ENCODE assay signal across 21 cellular contexts in the genomic region with DNA sequence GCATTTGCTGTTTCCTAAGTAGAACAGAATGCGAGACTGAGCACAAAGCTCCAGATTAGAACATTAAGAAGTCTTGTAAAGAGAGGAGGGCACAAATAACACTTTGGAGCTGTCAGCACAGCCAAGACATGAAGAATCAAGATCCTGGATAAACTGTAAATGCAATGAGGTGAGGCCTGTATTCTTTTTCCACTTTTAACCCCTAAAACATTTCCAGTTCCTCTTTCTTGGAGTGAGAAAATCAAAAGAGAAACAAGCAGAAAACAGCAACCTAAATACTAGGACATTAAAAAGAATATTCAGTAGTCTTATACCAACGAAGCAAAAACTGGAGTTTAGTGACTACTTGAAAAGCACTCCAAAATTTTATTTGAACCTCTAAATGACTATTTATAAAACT.
"Had no signal": no experiment of that assay in that cellular context is flagged by ENCODE, and none has a peak within 500 bp of the region (broad histone marks: within the 10 kb centered on the region; RNA-seq: fewer than 3 reads in every experiment).

No MANE protein-coding gene starts in this region.

- DNase-seq: activated CD4-positive, alpha-beta memory T cell treated with anti-CD3 and anti-CD28 coated beads for 36 hours; activated CD4-positive, alpha-beta T cell treated with anti-CD3 and anti-CD28 coated beads for 48 hours; activated naive CD4-positive, alpha-beta T cell treated with Interleukin-2 at 50 U/mL for 16 hours; activated naive CD8-positive, alpha-beta T cell treated with anti-CD3 and anti-CD28 coated beads, Interleukin-2, amount 10 ng/mL, durations not matched to agents 7 days and 5 days; activated T-cell treated with anti-CD3 and anti-CD28 coated beads, Interleukin-2, amount 50 U/mL, for 48 hours; amniotic stem cell; cortex of kidney; endodermal cell; head of caudate nucleus; islet precursor cell; left cardiac atrium; midbrain; natural killer cell; retina; spleen; stimulated activated CD4-positive, alpha-beta T cell treated with anti-CD3 and anti-CD28 coated beads, Interleukin-4, amount 100 ng/mL, for 1 hour; stimulated activated naive CD8-positive, alpha-beta T cell treated with anti-CD3 and anti-CD28 coated beads, Interleukin-15, Interleukin-2, amounts not matched to agents 100 U/mL and 50 U/mL, for 24 hours; upper lobe of right lung had no signal

- H3K27me3 Mint-ChIP-seq: activated CD4-positive, alpha-beta memory T cell treated with anti-CD3 and anti-CD28 coated beads for 36 hours; activated naive CD8-positive, alpha-beta T cell treated with anti-CD3 and anti-CD28 coated beads, Interleukin-2, amount 10 ng/mL, durations not matched to agents 7 days and 5 days; progenitor cell of endocrine pancreas had no signal

- H3K4me3 Mint-ChIP-seq: activated CD4-positive, alpha-beta memory T cell treated with anti-CD3 and anti-CD28 coated beads for 36 hours; activated naive CD8-positive, alpha-beta T cell treated with anti-CD3 and anti-CD28 coated beads, Interleukin-2, amount 10 ng/mL, durations not matched to agents 7 days and 5 days; endodermal cell; natural killer cell; T-helper 2 cell treated with Interferon-gamma antibody and Interleukin-4, amounts not matched to agents 5 μg/mL and 100 μg/mL, for 36 hours had no signal

- H3K36me3 ChIP-seq: upper lobe of right lung had no signal

- H3K36me3 Mint-ChIP-seq: natural killer cell had no signal

- H3K27ac Mint-ChIP-seq: activated CD4-positive, alpha-beta memory T cell treated with anti-CD3 and anti-CD28 coated beads for 36 hours; activated naive CD8-positive, alpha-beta T cell treated with anti-CD3 and anti-CD28 coated beads, Interleukin-2, amount 10 ng/mL, durations not matched to agents 7 days and 5 days; endodermal cell; natural killer cell; progenitor cell of endocrine pancreas; T-helper 2 cell treated with Interferon-gamma antibody and Interleukin-4, amounts not matched to agents 5 μg/mL and 100 μg/mL, for 36 hours had no signal

- H3K4me3 ChIP-seq: gastroesophageal sphincter, spleen, upper lobe of right lung had no signal

- H3K4me1 ChIP-seq: gastroesophageal sphincter, upper lobe of right lung had no signal

- H3K9me3 Mint-ChIP-seq: endodermal cell; natural killer cell; T-helper 2 cell treated with Interferon-gamma antibody and Interleukin-4, amounts not matched to agents 5 μg/mL and 100 μg/mL, for 36 hours had no signal

- H3K9me3 ChIP-seq: gastroesophageal sphincter, upper lobe of right lung had no signal

- ATAC-seq: gastroesophageal sphincter; left cardiac atrium; natural killer cell; stimulated activated naive CD8-positive, alpha-beta T cell treated with anti-CD3 and anti-CD28 coated beads, Interleukin-15, Interleukin-2, amounts not matched to agents 100 U/mL and 50 U/mL, for 24 hours; upper lobe of right lung had no signal

- H3K27me3 ChIP-seq: gastroesophageal sphincter, spleen, upper lobe of right lung had no signal

- H3K4me1 Mint-ChIP-seq: activated naive CD8-positive, alpha-beta T cell treated with anti-CD3 and anti-CD28 coated beads, Interleukin-2, amount 10 ng/mL, durations not matched to agents 7 days and 5 days; endodermal cell had no signal

- H3K27ac ChIP-seq: gastroesophageal sphincter, spleen, upper lobe of right lung had no signal
